Comparison of ENCODE assay signal across 18 cellular contexts in the genomic region with DNA sequence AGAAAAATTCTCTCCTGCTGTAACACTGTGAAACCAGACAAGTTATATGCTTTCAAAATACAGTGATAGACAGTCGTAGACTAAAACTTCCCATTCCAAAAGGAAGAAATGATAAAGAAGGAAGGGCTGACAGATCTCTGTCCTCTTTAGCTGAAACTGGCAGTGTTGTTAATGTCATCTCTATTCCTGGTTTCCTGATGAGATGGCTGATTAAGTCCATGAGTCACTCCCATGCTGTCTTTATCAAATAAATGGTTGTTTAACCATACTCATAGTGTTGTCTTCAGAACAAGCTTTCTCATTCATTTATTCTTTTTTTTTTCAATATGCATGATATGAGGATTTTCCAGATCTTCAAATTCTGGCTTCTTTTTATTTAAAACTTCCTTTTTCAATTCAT.
DNase-seq lines count a peak whose midpoint lies in the region; ATAC-seq and TF ChIP-seq lines count a peak whose summit lies in the region.
"Had no signal": no experiment of that assay in that cellular context is flagged by ENCODE, and none has a peak within 500 bp of the region (broad histone marks: within the 10 kb centered on the region; RNA-seq: fewer than 3 reads in every experiment).

No MANE protein-coding gene starts in this region.

- POLR2A ChIA-PET in A673 (lab: Charles Lee; ENCODE audit: low non-redundant PET) = no interaction called here

- intact Hi-C loops in A673 (cut with micrococcal nuclease; ENCODE audit: unreplicated experiment) = no loop called here
- intact Hi-C loops in tibial artery (cut with DNase I; ENCODE audit: low total_unique reads) = no loop called here

- ATAC-seq in GM19023 (IDR thresholded peaks at IDR 0.05; ENCODE audit: unreplicated experiment) (no peak), GM19467 (IDR thresholded peaks at IDR 0.05; ENCODE audit: unreplicated experiment) (no peak)
- ATAC-seq: HCT116 had no signal

- H3K27ac ChIP-seq in A673 (ENCODE audit: low read depth, low read length, poor library complexity, severe bottlenecking) = no peak overlapping the region
- H3K27ac ChIP-seq in tibial artery = no peak overlapping the region

- H3K9me3 ChIP-seq in A673 (ENCODE audit: low read depth, low read length, poor library complexity, severe bottlenecking) (no peaks in the 10 kb centered on the region), tibial artery (no peaks in the 10 kb centered on the region)
- H3K9me3 ChIP-seq: BE2C had no signal

- no peaks in the 10 kb centered on the region for H3K27me3 ChIP-seq in A673 (replicated peaks; ENCODE audit: insufficient read depth, low read depth, low read length, poor library complexity)
- H3K27me3 ChIP-seq in kidney epithelial cell (ENCODE audit: control insufficient read depth, insufficient read depth, low read length) = no peaks in the 10 kb centered on the region
- no peaks in the 10 kb centered on the region for H3K27me3 ChIP-seq in tibial artery
- H3K27me3 ChIP-seq: BE2C had no signal

- H3K4me1 ChIP-seq in A673 (ENCODE audit: insufficient read depth, low read length, poor library complexity, severe bottlenecking) = no peaks in the 10 kb centered on the region
- no peaks in the 10 kb centered on the region for H3K4me1 ChIP-seq in tibial artery
- H3K4me1 ChIP-seq: BE2C had no signal

- TF ChIP-seq CTCF in A673 (conservative IDR thresholded peaks at IDR 0.05; ENCODE audit: low read depth, low read length) (no peak), kidney epithelial cell (IDR thresholded peaks at IDR 0.05; ENCODE audit: insufficient read depth, low read length, poor library complexity, severe bottlenecking) (no peak), tibial artery (IDR thresholded peaks at IDR 0.05) (no peak)

- no peak overlapping the region for H3K4me3 ChIP-seq in A673 (ENCODE audit: low read depth, low read length, poor library complexity, severe bottlenecking)
- H3K4me3 ChIP-seq in kidney epithelial cell (ENCODE audit: low read depth, low read length) = no peak overlapping the region
- no peak overlapping the region for H3K4me3 ChIP-seq in tibial artery

- CTCF ChIA-PET in A673 (lab: Charles Lee) = no interaction called here

- DNase-seq in A673 (ENCODE audit: low spot score) (peak; percentile 36), LoVo (ENCODE audit: low spot score) (peak; percentile 28), amniotic epithelial cell (ENCODE audit: low read depth) (peak; percentile 7), kidney epithelial cell (ENCODE audit: low read depth) (peak; percentile 1), tibial artery (no peak), NCI-H526 (lab: John Stamatoyannopoulos, UW) (no peak)
- DNase-seq: BE2C, DMS79 treated with DMSO at 0.1 percent for 48 hours, NCI-H1417, NCI-H1694 treated with DMSO at 0.1 percent for 48 hours, NCI-H2081 treated with DMSO at 0.1 percent for 48 hours, NCI-H2171 treated with DMSO at 0.1 percent for 48 hours, NCI-H524 treated with DMSO at 0.1 percent for 48 hours, RPMI8226, SHP77 treated with DMSO at 0.1 percent for 48 hours had no signal

- no TSS peak for BruUV-seq in A673 (replicated peaks; lab: Mats Ljungman, UMichigan)

- H3K36me3 ChIP-seq in A673 (ENCODE audit: insufficient read depth, low read length, poor library complexity, severe bottlenecking) (no peaks in the 10 kb centered on the region), kidney epithelial cell (ENCODE audit: control insufficient read depth, insufficient read depth, low read length) (no peaks in the 10 kb centered on the region), tibial artery (no peaks in the 10 kb centered on the region)
- H3K36me3 ChIP-seq: BE2C had no signal

Comparison
In these comparisons a context has a peak if more than half of its experiments do, and no peak if none do; other contexts are left out.
1. DNase-seq: peak in A673 (single experiment), LoVo (single experiment), amniotic epithelial cell (single experiment) and kidney epithelial cell (single experiment); none in tibial artery (0 of 2) and NCI-H526 (0 of 2).